In genomic region chr3:127544151-127544805, GRCh38 we compare ENCODE assay signal across 8 cellular contexts. TPM values are rescaled to one million over a fixed set of nuclear protein-coding genes. Genes with fewer than 3 reads are reported as not detected.
A peak's percentile ranks its signal among the peaks of the same experiment; 100 is the strongest.
DNase-seq lines count a peak whose midpoint lies in the region; ATAC-seq and FAIRE-seq lines count a peak whose summit lies in the region.

No MANE protein-coding gene starts in this region.

- peaks cover 12% of the 10 kb centered on the region in 2 donors for H3K4me1 ChIP-seq in neuronal stem cell (ENCODE audit: control insufficient read depth in 2 of 2, insufficient read depth in 1 of 2, low read depth in 1 of 2, low read length in 2 of 2)

- H3K36me3 Mint-ChIP-seq in activated T-cell treated with anti-CD3 and anti-CD28 coated beads, Interleukin-2, amount 50 U/mL, for 72 hours (ENCODE audit: insufficient read depth in 2 of 2): no peaks in the 10 kb centered on the region

- WGBS in neuronal stem cell (ENCODE audit: extremely low coverage in 2 of 2, insufficient read length in 2 of 2, insufficient replicate concordance in 1 of 2), 2 donors: no CpG with 5 or more reads among the region's 11 CpGs

- peak overlapping the region; percentile 80 for H3K18ac ChIP-seq in neuronal stem cell (ENCODE audit: low read length)

- no peaks in the 10 kb centered on the region for H3K9me3 Mint-ChIP-seq in activated T-cell treated with anti-CD3 and anti-CD28 coated beads, Interleukin-2, amount 50 U/mL, for 72 hours

- peaks cover 10% of the 10 kb centered on the region for H3K27me3 Mint-ChIP-seq in activated T-cell treated with anti-CD3 and anti-CD28 coated beads, Interleukin-2, amount 50 U/mL, for 72 hours (ENCODE audit: low read depth)

- in situ Hi-C loops in KBM-7 (cut with MboI; ENCODE audit: low pct_unique_long_range_greater_than_20kb, low sequenced_read_pairs): no loop called here

- no peak overlapping the region for H3K9ac ChIP-seq in neuronal stem cell (ENCODE audit: low read depth, low read length, poor library complexity)

- H3K23ac ChIP-seq in neuronal stem cell (ENCODE audit: low read depth, low read length, poor library complexity): no peak overlapping the region

- DNase-seq in AG08395 (ENCODE audit: low spot score) (peak; percentile 86), KBM-7 (peak; percentile 71), RCC 7860 (ENCODE audit: low spot score) (peak; percentile 51), fibroblast of peridontal ligament (ENCODE audit: extremely low read depth) (peak; percentile 60), neuronal stem cell (ENCODE audit: low spot score) (peak; percentile 74), substantia nigra (lab: John Stamatoyannopoulos, UW) (peak in 43 of 49 donors; percentile 9 to 75 (median 47))
- DNase-seq in activated T-cell treated with anti-CD3 and anti-CD28 coated beads, Interleukin-2, amount 50 U/mL, for 72 hours: peak; percentile 69 to 73

- no peak overlapping the region for H3K27ac Mint-ChIP-seq in activated T-cell treated with anti-CD3 and anti-CD28 coated beads, Interleukin-2, amount 50 U/mL, for 72 hours

- H2BK5ac ChIP-seq in neuronal stem cell (ENCODE audit: low read length): peak overlapping the region; percentile 44

- H4K91ac ChIP-seq in neuronal stem cell (ENCODE audit: low read depth, low read length, poor library complexity): no peak overlapping the region

- peak overlapping the region; percentile 31 for H2AFZ ChIP-seq in neuronal stem cell (ENCODE audit: low read length)

- H3K4me3 ChIP-seq in neuronal stem cell (ENCODE audit: low read length in 2 of 2): no peak overlapping the region

- no peak overlapping the region for H2AK5ac ChIP-seq in neuronal stem cell (ENCODE audit: low read depth, low read length)

- H3K79me1 ChIP-seq in neuronal stem cell (ENCODE audit: low read depth, low read length): no peaks in the 10 kb centered on the region

- H3K9me3 ChIP-seq in neuronal stem cell (replicated peaks in 1 of 2; ENCODE audit: control insufficient read depth in 2 of 2, insufficient read depth in 1 of 2, low read depth in 1 of 2, low read length in 2 of 2): no peaks in the 10 kb centered on the region

- no peak overlapping the region for H2BK12ac ChIP-seq in neuronal stem cell (ENCODE audit: low read length)

- no peak overlapping the region for H2BK15ac ChIP-seq in neuronal stem cell (ENCODE audit: low read length)

- H3K14ac ChIP-seq in neuronal stem cell (ENCODE audit: low read length): peak overlapping the region; percentile 23

- H3K27ac ChIP-seq in neuronal stem cell (replicated peaks; ENCODE audit: low read length): no peak overlapping the region
- no peak overlapping the region for H3K27ac ChIP-seq in substantia nigra (ENCODE audit: low read depth, low read length, poor library complexity, severe bottlenecking)

- H3K4me1 Mint-ChIP-seq in activated T-cell treated with anti-CD3 and anti-CD28 coated beads, Interleukin-2, amount 50 U/mL, for 72 hours (ENCODE audit: low read depth): peaks cover 14% of the 10 kb centered on the region

- H2BK120ac ChIP-seq in neuronal stem cell (ENCODE audit: low read depth, low read length): no peak overlapping the region

- no peak overlapping the region for H3K4me3 Mint-ChIP-seq in activated T-cell treated with anti-CD3 and anti-CD28 coated beads, Interleukin-2, amount 50 U/mL, for 72 hours

- FAIRE-seq in RCC 7860 (lab: Jason Lieb, UNC): no peak

- no peak overlapping the region for H3K4me2 ChIP-seq in neuronal stem cell (ENCODE audit: insufficient read depth, low read length, poor library complexity, severe bottlenecking)

- H3K4ac ChIP-seq in neuronal stem cell (ENCODE audit: low read length): peak overlapping the region; percentile 28

- H3K27me3 ChIP-seq in neuronal stem cell (ENCODE audit: control insufficient read depth in 3 of 3, insufficient read depth in 3 of 3, low read depth in 1 of 3, low read length in 3 of 3): peaks cover 0 to 17% (median 2%) of the 10 kb centered on the region in 3 experiments

- no peaks in the 10 kb centered on the region for H3K36me3 ChIP-seq in neuronal stem cell (replicated peaks in 1 of 2; ENCODE audit: control insufficient read depth in 2 of 2, insufficient read depth in 2 of 2, low read length in 2 of 2)

- peak; percentile 64 for ATAC-seq in GM18907 (IDR thresholded peaks at IDR 0.05; ENCODE audit: unreplicated experiment)
- ATAC-seq in activated T-cell treated with anti-CD3 and anti-CD28 coated beads, Interleukin-2, amount 50 U/mL, for 72 hours (replicated peaks in 1 of 2): peak; percentile 66 to 69

- H4K8ac ChIP-seq in neuronal stem cell (ENCODE audit: low read depth, low read length): no peak overlapping the region

RNA-seq across cellular contexts. Expression of gene TPRA1, which starts 46.3 kb away (rescaled TPM):
- total RNA-seq in activated T-cell treated with anti-CD3 and anti-CD28 coated beads, Interleukin-2, amount 50 U/mL, for 72 hours: 10 to 100 TPM; 31.1 to 39.0 TPM
- 17.1 TPM for polyA plus RNA-seq in neuronal stem cell (2013, experiment 1 of 2)
- polyA plus RNA-seq in neuronal stem cell (2013, experiment 2 of 2): 16.1 TPM

RNA-seq across cellular contexts. Expression of gene MCM2, which starts 53.9 kb away (rescaled TPM):
- 100 to 1,000 TPM; 122 to 219 TPM for total RNA-seq in activated T-cell treated with anti-CD3 and anti-CD28 coated beads, Interleukin-2, amount 50 U/mL, for 72 hours
- polyA plus RNA-seq in neuronal stem cell (2013, experiment 1 of 2): 68.7 TPM
- 67.7 TPM for polyA plus RNA-seq in neuronal stem cell (2013, experiment 2 of 2)
